ENCODE assay signal across 19 cellular contexts in genomic region chr6:138653435-138653834, GRCh38.
DNase-seq lines count a peak whose midpoint lies in the region; ATAC-seq, FAIRE-seq and TF ChIP-seq lines count a peak whose summit lies in the region.
"Had no signal": no experiment of that assay in that cellular context is flagged by ENCODE, and none has a peak within 500 bp of the region (broad histone marks: within the 10 kb centered on the region; RNA-seq: fewer than 3 reads in every experiment).

No MANE protein-coding gene starts in this region.

- POLR2A ChIA-PET in endothelial cell of umbilical vein (lab: Charles Lee), result no interaction called here

- peak overlapping the region; percentile 88 for H3K4me2 ChIP-seq in endothelial cell of umbilical vein (ENCODE audit: insufficient read depth, low read length)
- H3K4me2 ChIP-seq in osteoblast (ENCODE audit: insufficient read depth, low read length), result peak overlapping the region; percentile 77
- H3K4me2 ChIP-seq: BLaER1 treated with 17β-estradiol and CSF1 and Interleukin-3, amounts not matched to agents 10 nM and 100 nM; SK-N-SH had no signal

- H3K4me3 ChIP-seq in MG63, result no peak overlapping the region
- no peak overlapping the region for H3K4me3 ChIP-seq in endothelial cell of umbilical vein (replicated peaks in 1 of 3; ENCODE audit: insufficient read depth in 1 of 3, low read depth in 1 of 3, low read length in 3 of 3)
- H3K4me3 ChIP-seq in osteoblast (ENCODE audit: insufficient read depth, low read length), result no peak overlapping the region
- H3K4me3 ChIP-seq: BLaER1 treated with 17β-estradiol and CSF1 and Interleukin-3, amounts not matched to agents 10 nM and 100 nM had no signal

- H3K79me2 ChIP-seq in endothelial cell of umbilical vein (ENCODE audit: control insufficient read depth, insufficient read depth, low read length) (peaks cover 66% of the 10 kb centered on the region), osteoblast (ENCODE audit: insufficient read depth, low read length) (peaks cover 13% of the 10 kb centered on the region)

- no peak overlapping the region for H3K27ac ChIP-seq in endothelial cell of umbilical vein (ENCODE audit: insufficient read depth, low read depth, low read length)
- peak overlapping the region; percentile 9 for H3K27ac ChIP-seq in osteoblast (ENCODE audit: low read depth, low read length)
- H3K27ac ChIP-seq: BLaER1 treated with 17β-estradiol and CSF1 and Interleukin-3, amounts not matched to agents 10 nM and 100 nM had no signal

- H3K9me3 ChIP-seq in MG63, result no peaks in the 10 kb centered on the region
- no peaks in the 10 kb centered on the region for H3K9me3 ChIP-seq in endothelial cell of umbilical vein (replicated peaks; ENCODE audit: control insufficient read depth, insufficient read depth, low read length)
- no peaks in the 10 kb centered on the region for H3K9me3 ChIP-seq in osteoblast (ENCODE audit: low read depth, low read length)
- H3K9me3 ChIP-seq: BLaER1 treated with 17β-estradiol and CSF1 and Interleukin-3, amounts not matched to agents 10 nM and 100 nM; SK-N-SH had no signal

- FAIRE-seq in A204.1 (lab: Jason Lieb, UNC), result peak; percentile 79
- peak; percentile 59 for FAIRE-seq in endothelial cell of umbilical vein (lab: Jason Lieb, UNC)
- FAIRE-seq: H1, RCC 7860 had no signal

- H3K9ac ChIP-seq in endothelial cell of umbilical vein (replicated peaks; ENCODE audit: extremely low read depth, insufficient read depth, low read length), result no peak overlapping the region
- H3K9ac ChIP-seq: BLaER1 treated with 17β-estradiol and CSF1 and Interleukin-3, amounts not matched to agents 10 nM and 100 nM; SK-N-SH had no signal

- TF ChIP-seq POLR2A in endothelial cell of umbilical vein (IDR thresholded peaks at IDR 0.05; ENCODE audit: low read depth, low read length), result no peak

- BruUV-seq in endothelial cell of umbilical vein (replicated peaks; lab: Mats Ljungman, UMichigan), result no TSS peak

- CTCF ChIA-PET in endothelial cell of umbilical vein (lab: Charles Lee), result interaction anchor here (0.8 to 3.0 kb wide), 5 partner anchors 11 to 39 kb away, joined by 3 to 14 read pairs (median 4); no protein-coding TSS in a partner anchor

- no peaks in the 10 kb centered on the region for H3K9me1 ChIP-seq in endothelial cell of umbilical vein (replicated peaks; ENCODE audit: control insufficient read depth, extremely low read depth, insufficient read depth, low read length)

- DNase-seq in MG63 (peak; percentile 20), endothelial cell of umbilical vein (ENCODE audit: low read depth, low spot score) (peak; percentile 27), osteoblast (ENCODE audit: insufficient read length, low spot score, missing footprints) (no peak), Right ventricle myocardium inferior (ENCODE audit: missing footprints) (no peak), hypothalamus (lab: John Stamatoyannopoulos, UW) (no peak)
- DNase-seq: 8988T; CD4-positive, alpha-beta T cell; DMS53; HCEC 1CT; NCI-H1930; NCI-H2107; NCI-H524 treated with DMSO at 0.1 percent for 48 hours; NCI-H774; SK-N-SH had no signal

- ATAC-seq in Right ventricle myocardium inferior, result no peak
- no peak for ATAC-seq in HG03565 (IDR thresholded peaks at IDR 0.05; ENCODE audit: unreplicated experiment)

- H2AFZ ChIP-seq in endothelial cell of umbilical vein (ENCODE audit: low read depth, low read length) (no peak overlapping the region), osteoblast (ENCODE audit: low read length) (no peak overlapping the region)

- dilution Hi-C loops in endothelial cell of umbilical vein (cut with MboI; ENCODE audit: extremely low pct_ligation_motif_present, low sequenced_read_pairs), result no loop called here

- H3K36me3 ChIP-seq in MG63 (no peaks in the 10 kb centered on the region), endothelial cell of umbilical vein (ENCODE audit: control insufficient read depth in 2 of 2, extremely low read depth in 1 of 2, insufficient read depth in 2 of 2, low read length in 2 of 2) (no peaks in the 10 kb centered on the region), osteoblast (ENCODE audit: insufficient read depth, low read length) (no peaks in the 10 kb centered on the region)
- H3K36me3 ChIP-seq: BLaER1 treated with 17β-estradiol and CSF1 and Interleukin-3, amounts not matched to agents 10 nM and 100 nM had no signal

- no peaks in the 10 kb centered on the region for H3K27me3 ChIP-seq in MG63
- H3K27me3 ChIP-seq in endothelial cell of umbilical vein (ENCODE audit: control insufficient read depth in 2 of 2, insufficient read depth in 2 of 2, low read length in 2 of 2), result no peaks in the 10 kb centered on the region
- no peaks in the 10 kb centered on the region for H3K27me3 ChIP-seq in osteoblast (ENCODE audit: insufficient read depth, low read length)
- H3K27me3 ChIP-seq: BLaER1 treated with 17β-estradiol and CSF1 and Interleukin-3, amounts not matched to agents 10 nM and 100 nM had no signal

- H4K20me1 ChIP-seq in endothelial cell of umbilical vein (replicated peaks; ENCODE audit: control insufficient read depth, extremely low read depth, insufficient read depth, low read length) (no peaks in the 10 kb centered on the region), osteoblast (ENCODE audit: insufficient read depth, low read length) (no peaks in the 10 kb centered on the region)
- H4K20me1 ChIP-seq: BLaER1 treated with 17β-estradiol and CSF1 and Interleukin-3, amounts not matched to agents 10 nM and 100 nM had no signal

- intact Hi-C loops in endothelial cell of umbilical vein (cut with micrococcal nuclease) (no loop called here), Right ventricle myocardium inferior (cut with DNase I) (no loop called here)

- TF ChIP-seq CTCF in endothelial cell of umbilical vein (IDR thresholded peaks at IDR 0.05; ENCODE audit: extremely low read depth in 1 of 2, insufficient read depth in 1 of 2, low read depth in 1 of 2, low read length in 2 of 2) (no peak), osteoblast (IDR thresholded peaks at IDR 0.05; ENCODE audit: extremely low read depth, low read depth, low read length) (no peak)

- H3K4me1 ChIP-seq in endothelial cell of umbilical vein (ENCODE audit: control insufficient read depth, extremely low read depth, insufficient read depth, low read length) (peaks cover 30% of the 10 kb centered on the region), osteoblast (ENCODE audit: insufficient read depth, low read length) (peaks cover 19% of the 10 kb centered on the region)

TF ChIP-seq in endothelial cell of umbilical vein, 7 proteins besides CTCF, POLR2A, EP300 and RAD21:
- no peak for TF ChIP-seq MAX (IDR thresholded peaks at IDR 0.05; ENCODE audit: insufficient read depth, insufficient read length)
- TF ChIP-seq POLR2AphosphoS5 (IDR thresholded peaks at IDR 0.05; ENCODE audit: insufficient read depth, low read depth, low read length), result no peak
- TF ChIP-seq MYC (IDR thresholded peaks at IDR 0.05; ENCODE audit: low read depth, low read length), result no peak
- TF ChIP-seq JUN (IDR thresholded peaks at IDR 0.05; ENCODE audit: borderline replicate concordance, insufficient read depth, insufficient read length, low read depth), result no peak
- TF ChIP-seq EZH2 (IDR thresholded peaks at IDR 0.05; ENCODE audit: borderline replicate concordance, low read depth, low read length, severe bottlenecking), result no peak
- no peak for TF ChIP-seq GATA2 (IDR thresholded peaks at IDR 0.05; ENCODE audit: insufficient read depth, insufficient read length, low read depth, low read length)
- no peak for TF ChIP-seq FOS (IDR thresholded peaks at IDR 0.05; ENCODE audit: borderline replicate concordance, insufficient read depth, low read length)

Comparison
In these comparisons a context has a peak if more than half of its experiments do, and no peak if none do; other contexts are left out.
1. DNase-seq: peak in MG63 (single experiment) and endothelial cell of umbilical vein (single experiment); none in osteoblast (single experiment), Right ventricle myocardium inferior (single experiment) and hypothalamus (0 of 51).